9 cellular contexts compared by ENCODE assay signal in genomic region chr1:25858494-25858893, GRCh38. TPM values are rescaled to one million over a fixed set of nuclear protein-coding genes. Genes with fewer than 3 reads are reported as not detected.
DNase-seq lines count a peak whose midpoint lies in the region; ATAC-seq, FAIRE-seq and TF ChIP-seq lines count a peak whose summit lies in the region.
"Had no signal": no experiment of that assay in that cellular context is flagged by ENCODE, and none has a peak within 500 bp of the region (broad histone marks: within the 10 kb centered on the region; RNA-seq: fewer than 3 reads in every experiment).

No MANE protein-coding gene starts in this region.

- H3K4me3 ChIP-seq in A549: peak overlapping the region; percentile 63
- peak overlapping the region; percentile 53 for H3K4me3 ChIP-seq in H7 (ENCODE audit: insufficient read depth, low read depth, low read length)
- H3K4me3 ChIP-seq in iPS-18c (ENCODE audit: insufficient read depth, low read depth, low read length): peak overlapping the region; percentile 98

- no peak for TF ChIP-seq EP300 in A549 (IDR thresholded peaks at IDR 0.05)

- peak overlapping the region; percentile 88 to 90 for H3K27ac ChIP-seq in A549

- no peak for TF ChIP-seq POLR2A in A549 (IDR thresholded peaks at IDR 0.05; ENCODE audit: low read length)

- no peak for DNase-seq in A549 (ENCODE audit: low read depth in 1 of 2, low spot score in 1 of 2)
- no peak for DNase-seq in H7
- no peak for DNase-seq in activated CD4-positive, alpha-beta memory T cell treated with anti-CD3 and anti-CD28 coated beads for 36 hours
- DNase-seq in activated CD4-positive, CD25-positive, alpha-beta regulatory T cell treated with anti-CD3 and anti-CD28 coated beads, Interleukin-2, amount 50 U/mL, for 72 hours: no peak

- 28% methylated on average over 7 of the region's 7 CpGs for whole genome bisulfite sequencing in A549 (ENCODE audit: missing lambda C conversion rate)

- H3K4me1 Mint-ChIP-seq in activated CD4-positive, alpha-beta memory T cell treated with anti-CD3 and anti-CD28 coated beads for 36 hours (ENCODE audit: low read depth): peaks cover 15% of the 10 kb centered on the region

- no peak for TF ChIP-seq RAD21 in A549 (conservative IDR thresholded peaks at IDR 0.05 in 1 of 2, IDR thresholded peaks at IDR 0.05 in 1 of 2)

- intact Hi-C loops in activated CD4-positive, alpha-beta memory T cell treated with anti-CD3 and anti-CD28 coated beads for 36 hours (cut with micrococcal nuclease): loop anchor here (2.0 kb wide), 1 partner anchor 38 kb away; no protein-coding TSS in a partner anchor

- CTCF ChIA-PET in A549 (lab: Yijun Ruan, JAX): no interaction called here
- CTCF ChIA-PET in activated CD4-positive, alpha-beta memory T cell treated with anti-CD3 and anti-CD28 coated beads for 36 hours (lab: Charles Lee): interaction anchor here (0.6 kb wide), 1 partner anchor 176 kb away, joined by 3 read pairs; no protein-coding TSS in a partner anchor

- no peaks in the 10 kb centered on the region for H3K36me3 Mint-ChIP-seq in activated CD4-positive, alpha-beta memory T cell treated with anti-CD3 and anti-CD28 coated beads for 36 hours

- peak overlapping the region; percentile 86 for H3K4me3 Mint-ChIP-seq in activated CD4-positive, alpha-beta memory T cell treated with anti-CD3 and anti-CD28 coated beads for 36 hours

- no peaks in the 10 kb centered on the region for H3K27me3 Mint-ChIP-seq in activated CD4-positive, alpha-beta memory T cell treated with anti-CD3 and anti-CD28 coated beads for 36 hours

- H3K9me3 ChIP-seq in A549 (no peaks in the 10 kb centered on the region), iPS-18c (ENCODE audit: control insufficient read depth, insufficient read depth, low read length) (no peaks in the 10 kb centered on the region)

- H3K4me1 ChIP-seq in A549: peaks cover 20% of the 10 kb centered on the region; the same call in 1 of the 3 replicates

- TF ChIP-seq CTCF in A549 (IDR thresholded peaks at IDR 0.05): no peak

- POLR2A ChIA-PET in A549 (lab: Yijun Ruan, JAX): no interaction called here
- POLR2A ChIA-PET in activated CD4-positive, alpha-beta memory T cell treated with anti-CD3 and anti-CD28 coated beads for 36 hours (lab: Charles Lee): interaction anchor here (1.0 kb wide), 1 partner anchor 17 kb away, joined by 3 read pairs; the partner anchor contains the start of gene PAQR7

- H3K9me3 Mint-ChIP-seq in activated CD4-positive, alpha-beta memory T cell treated with anti-CD3 and anti-CD28 coated beads for 36 hours: no peaks in the 10 kb centered on the region

- H3K27ac Mint-ChIP-seq in activated CD4-positive, alpha-beta memory T cell treated with anti-CD3 and anti-CD28 coated beads for 36 hours: no peak overlapping the region

- no peaks in the 10 kb centered on the region; the same call in 1 of the 2 replicates for H3K36me3 ChIP-seq in H7 (replicated peaks; ENCODE audit: control insufficient read depth, insufficient read depth, low read length)

- ATAC-seq in A549: peak; percentile 13 to 31; a peak in 4 of 6 replicates
- no peak for ATAC-seq in HG03095 (IDR thresholded peaks at IDR 0.05; ENCODE audit: unreplicated experiment)
- ATAC-seq in GM19397 (IDR thresholded peaks at IDR 0.05; ENCODE audit: unreplicated experiment): no peak
- no peak for ATAC-seq in HG03108 (IDR thresholded peaks at IDR 0.05; ENCODE audit: unreplicated experiment)

- H3K4me2 ChIP-seq in A549: peak overlapping the region; percentile 82

- no peaks in the 10 kb centered on the region for H3K27me3 ChIP-seq in H7 (ENCODE audit: control insufficient read depth, insufficient read depth, low read length)

- FAIRE-seq in A549 (lab: Jason Lieb, UNC): no peak
- FAIRE-seq: urothelium cell line had no signal

TF ChIP-seq in A549, 52 proteins besides CTCF, POLR2A, EP300 and RAD21:
- no peak for TF ChIP-seq MYC (IDR thresholded peaks at IDR 0.05; ENCODE audit: borderline replicate concordance, low read length)
- TF ChIP-seq BHLHE40 (IDR thresholded peaks at IDR 0.05; ENCODE audit: low read depth, low read length): no peak
- TF ChIP-seq CHD4 (IDR thresholded peaks at IDR 0.05; ENCODE audit: borderline replicate concordance): no peak
- TF ChIP-seq, protein P1, sequence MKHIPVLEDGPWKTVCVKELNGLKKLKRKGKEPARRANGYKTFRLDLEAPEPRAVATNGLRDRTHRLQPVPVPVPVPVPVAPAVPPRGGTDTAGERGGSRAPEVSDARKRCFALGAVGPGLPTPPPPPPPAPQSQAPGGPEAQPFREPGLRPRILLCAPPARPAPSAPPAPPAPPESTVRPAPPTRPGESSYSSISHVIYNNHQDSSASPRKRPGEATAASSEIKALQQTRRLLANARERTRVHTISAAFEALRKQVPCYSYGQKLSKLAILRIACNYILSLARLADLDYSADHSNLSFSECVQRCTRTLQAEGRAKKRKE (CRISPR knock-in tag; IDR thresholded peaks at IDR 0.05; ENCODE audit: low read depth): no peak
- no peak for TF ChIP-seq POLR2AphosphoS2 (conservative IDR thresholded peaks at IDR 0.05; ENCODE audit: low read length)
- TF ChIP-seq, protein P2, sequence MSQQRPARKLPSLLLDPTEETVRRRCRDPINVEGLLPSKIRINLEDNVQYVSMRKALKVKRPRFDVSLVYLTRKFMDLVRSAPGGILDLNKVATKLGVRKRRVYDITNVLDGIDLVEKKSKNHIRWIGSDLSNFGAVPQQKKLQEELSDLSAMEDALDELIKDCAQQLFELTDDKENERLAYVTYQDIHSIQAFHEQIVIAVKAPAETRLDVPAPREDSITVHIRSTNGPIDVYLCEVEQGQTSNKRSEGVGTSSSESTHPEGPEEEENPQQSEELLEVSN (IDR thresholded peaks at IDR 0.05; ENCODE audit: borderline replicate concordance, low read depth): no peak
- no peak for TF ChIP-seq HDAC2 (IDR thresholded peaks at IDR 0.05)
- TF ChIP-seq MAZ (IDR thresholded peaks at IDR 0.05; ENCODE audit: borderline replicate concordance, low read depth, low read length): no peak
- no peak for TF ChIP-seq TFCP2L1 (CRISPR knock-in tag; IDR thresholded peaks at IDR 0.05)
- no peak for TF ChIP-seq ZNF302 (CRISPR knock-in tag; IDR thresholded peaks at IDR 0.05)

RNA-seq across cellular contexts. Expression of gene AUNIP, which starts 0.8 kb away (rescaled TPM):
- polyA plus RNA-seq in A549 (2011; rRNA removed) (6.6 and 8.4 TPM in 2 replicates), A549 (2017; fragmentation: RNase III; extraction: RNeasy Plus Mini Kit Qiagen cat#74134 plus additional on column Dnase treatment) (5.6 to 7.3 TPM (median 6.5 TPM) in 3 replicates)
- 4.5 and 5.2 TPM in 2 replicates for polyA plus RNA-seq in A549 (2012; cell fraction: cytosol; rRNA removed)
- polyA plus RNA-seq in A549 (2012; cell fraction: nucleus; rRNA removed): 2.0 and 2.9 TPM in 2 replicates
- polyA minus RNA-seq in A549 (2011; rRNA and poly(A)+ RNA removed): 5.2 and 6.7 TPM in 2 replicates
- total RNA-seq in H7 (2014; rRNA removed; shearing (Covaris generic)): 38.9 and 42.2 TPM in 2 replicates
- 10 to 100 TPM in 1 of 2 experiments, 1 to 10 TPM in 1; 7.8 to 10.1 TPM for total RNA-seq in activated CD4-positive, alpha-beta memory T cell treated with anti-CD3 and anti-CD28 coated beads for 36 hours

RNA-seq across cellular contexts. Expression of gene PAQR7, which starts 17.0 kb away (rescaled TPM):
- polyA plus RNA-seq in A549 (2011; rRNA removed): 2.3 and 3.4 TPM in 2 replicates
- polyA plus RNA-seq in A549 (2012; cell fraction: cytosol; rRNA removed): 2.6 and 4.0 TPM in 2 replicates
- 6.9 and 7.4 TPM in 2 replicates for polyA plus RNA-seq in A549 (2012; cell fraction: nucleus; rRNA removed)
- polyA plus RNA-seq in A549 (2017; fragmentation: RNase III; extraction: RNeasy Plus Mini Kit Qiagen cat#74134 plus additional on column Dnase treatment): 5.9 to 6.4 TPM (median 6.0 TPM) in 3 replicates
- 8.5 and 10.1 TPM in 2 replicates for polyA minus RNA-seq in A549 (2011; rRNA and poly(A)+ RNA removed)
- total RNA-seq in H7 (2014; rRNA removed; shearing (Covaris generic)): 7.9 and 8.2 TPM in 2 replicates
- 1 to 10 TPM; 4.1 to 4.2 TPM for total RNA-seq in activated CD4-positive, alpha-beta memory T cell treated with anti-CD3 and anti-CD28 coated beads for 36 hours

RNA-seq across cellular contexts. Expression of gene MTFR1L, which starts 38.7 kb away (rescaled TPM):
- 26.1 and 33.0 TPM in 2 replicates for polyA plus RNA-seq in A549 (2011; rRNA removed)
- polyA plus RNA-seq in A549 (2012; cell fraction: cytosol; rRNA removed): 27.5 and 30.1 TPM in 2 replicates
- polyA plus RNA-seq in A549 (2012; cell fraction: nucleus; rRNA removed): 24.6 and 27.8 TPM in 2 replicates
- 24.7 to 26.1 TPM (median 25.9 TPM) in 3 replicates for polyA plus RNA-seq in A549 (2017; fragmentation: RNase III; extraction: RNeasy Plus Mini Kit Qiagen cat#74134 plus additional on column Dnase treatment)
- polyA minus RNA-seq in A549 (2011; rRNA and poly(A)+ RNA removed): 25.7 and 29.3 TPM in 2 replicates
- 36.8 and 38.8 TPM in 2 replicates for total RNA-seq in H7 (2014; rRNA removed; shearing (Covaris generic))
- 10 to 100 TPM; 28.0 to 31.1 TPM for total RNA-seq in activated CD4-positive, alpha-beta memory T cell treated with anti-CD3 and anti-CD28 coated beads for 36 hours

RNA-seq across cellular contexts. Expression of gene STMN1, which starts 47.7 kb away (rescaled TPM):
- 75.3 and 82.4 TPM in 2 replicates for polyA plus RNA-seq in A549 (2011; rRNA removed)
- polyA plus RNA-seq in A549 (2012; cell fraction: cytosol; rRNA removed): 48.1 and 55.7 TPM in 2 replicates
- polyA plus RNA-seq in A549 (2012; cell fraction: nucleus; rRNA removed): 18.1 and 32.8 TPM in 2 replicates
- 145 to 177 TPM (median 147 TPM) in 3 replicates for polyA plus RNA-seq in A549 (2017; fragmentation: RNase III; extraction: RNeasy Plus Mini Kit Qiagen cat#74134 plus additional on column Dnase treatment)
- 10.2 and 10.9 TPM in 2 replicates for polyA minus RNA-seq in A549 (2011; rRNA and poly(A)+ RNA removed)
- total RNA-seq in H7 (2014; rRNA removed; shearing (Covaris generic)): 388 and 484 TPM in 2 replicates
- 100 to 1,000 TPM; 619 to 630 TPM for total RNA-seq in activated CD4-positive, alpha-beta memory T cell treated with anti-CD3 and anti-CD28 coated beads for 36 hours

RNA-seq across cellular contexts. Expression of gene SELENON, which starts 58.5 kb away (rescaled TPM):
- polyA plus RNA-seq in A549 (2011; rRNA removed) (16.6 and 30.1 TPM in 2 replicates), A549 (2017; fragmentation: RNase III; extraction: RNeasy Plus Mini Kit Qiagen cat#74134 plus additional on column Dnase treatment) (38.8 to 41.1 TPM (median 40.0 TPM) in 3 replicates)
- polyA plus RNA-seq in A549 (2012; cell fraction: cytosol; rRNA removed): 44.2 and 64.3 TPM in 2 replicates
- 53.8 and 61.9 TPM in 2 replicates for polyA plus RNA-seq in A549 (2012; cell fraction: nucleus; rRNA removed)
- polyA minus RNA-seq in A549 (2011; rRNA and poly(A)+ RNA removed): 23.3 and 36.5 TPM in 2 replicates
- total RNA-seq in H7 (2014; rRNA removed; shearing (Covaris generic)): 108 and 139 TPM in 2 replicates
- 10 to 100 TPM; 26.8 to 26.9 TPM for total RNA-seq in activated CD4-positive, alpha-beta memory T cell treated with anti-CD3 and anti-CD28 coated beads for 36 hours

Comparison
In these comparisons a context has a peak if more than half of its experiments do, and no peak if none do; other contexts are left out.
1. ATAC-seq: peak in A549 (2 of 2); none in HG03095 (single experiment), GM19397 (single experiment) and HG03108 (single experiment).
2. Peak in every context shown above with its lines, with median percentiles within 50 percentile points of each other: H3K4me3 ChIP-seq.